ENCODE assay signal across 1 cellular context in the genomic region with DNA sequence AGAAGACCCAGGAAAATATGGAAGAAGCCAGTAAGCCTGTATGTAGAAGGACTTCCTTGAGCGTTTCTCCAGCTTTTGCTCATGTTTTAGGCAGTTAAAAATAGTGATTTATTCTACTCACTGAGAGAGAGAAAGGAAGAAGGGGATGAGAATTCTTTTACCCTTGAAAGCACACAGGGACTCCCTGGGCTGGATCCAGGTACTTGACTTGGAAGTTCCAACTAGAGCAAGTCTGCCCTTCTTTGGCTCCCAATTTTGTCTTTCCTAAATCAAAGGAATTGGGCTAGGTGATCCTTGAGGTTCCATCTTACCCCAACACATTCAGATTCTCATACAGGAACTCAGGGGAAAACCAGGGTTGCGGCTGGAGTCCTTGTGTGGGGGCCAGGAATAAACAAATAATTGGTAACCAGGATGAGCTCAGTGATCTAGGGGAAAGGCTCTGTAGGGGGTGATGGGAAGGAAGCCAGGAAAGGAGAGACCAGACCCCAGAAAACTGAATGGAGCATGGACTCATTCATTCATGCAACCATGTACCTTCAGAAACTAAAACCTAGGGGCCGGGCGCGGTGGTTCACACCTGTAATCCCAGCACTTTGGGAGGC.
TF ChIP-seq lines count a peak whose summit lies in the region.

No MANE protein-coding gene starts in this region.

TF ChIP-seq in IMR-90, 13 proteins besides CTCF, POLR2A, EP300 and RAD21:
- TF ChIP-seq, protein P1, sequence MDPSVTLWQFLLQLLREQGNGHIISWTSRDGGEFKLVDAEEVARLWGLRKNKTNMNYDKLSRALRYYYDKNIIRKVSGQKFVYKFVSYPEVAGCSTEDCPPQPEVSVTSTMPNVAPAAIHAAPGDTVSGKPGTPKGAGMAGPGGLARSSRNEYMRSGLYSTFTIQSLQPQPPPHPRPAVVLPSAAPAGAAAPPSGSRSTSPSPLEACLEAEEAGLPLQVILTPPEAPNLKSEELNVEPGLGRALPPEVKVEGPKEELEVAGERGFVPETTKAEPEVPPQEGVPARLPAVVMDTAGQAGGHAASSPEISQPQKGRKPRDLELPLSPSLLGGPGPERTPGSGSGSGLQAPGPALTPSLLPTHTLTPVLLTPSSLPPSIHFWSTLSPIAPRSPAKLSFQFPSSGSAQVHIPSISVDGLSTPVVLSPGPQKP (IDR thresholded peaks at IDR 0.05; ENCODE audit: borderline replicate concordance, low read depth, low read length), result no peak
- TF ChIP-seq MAFK (IDR thresholded peaks at IDR 0.05; ENCODE audit: low read depth, low read length), result no peak
- no peak for TF ChIP-seq CHD1 (IDR thresholded peaks at IDR 0.05; ENCODE audit: low read depth, low read length)
- no peak for TF ChIP-seq MXI1 (IDR thresholded peaks at IDR 0.05; ENCODE audit: borderline replicate concordance, low read depth, low read length)
- TF ChIP-seq CEBPB (IDR thresholded peaks at IDR 0.05; ENCODE audit: low read depth, low read length), result no peak
- TF ChIP-seq NFE2L2 (IDR thresholded peaks at IDR 0.05; ENCODE audit: low read depth, low read length), result no peak
- TF ChIP-seq SMC3 (IDR thresholded peaks at IDR 0.05; ENCODE audit: low read depth, low read length), result no peak
- no peak for TF ChIP-seq RFX5 (IDR thresholded peaks at IDR 0.05; ENCODE audit: low read depth, low read length)
- no peak for TF ChIP-seq FOS (IDR thresholded peaks at IDR 0.05; ENCODE audit: low read depth, low read length)
- TF ChIP-seq, protein P2, sequence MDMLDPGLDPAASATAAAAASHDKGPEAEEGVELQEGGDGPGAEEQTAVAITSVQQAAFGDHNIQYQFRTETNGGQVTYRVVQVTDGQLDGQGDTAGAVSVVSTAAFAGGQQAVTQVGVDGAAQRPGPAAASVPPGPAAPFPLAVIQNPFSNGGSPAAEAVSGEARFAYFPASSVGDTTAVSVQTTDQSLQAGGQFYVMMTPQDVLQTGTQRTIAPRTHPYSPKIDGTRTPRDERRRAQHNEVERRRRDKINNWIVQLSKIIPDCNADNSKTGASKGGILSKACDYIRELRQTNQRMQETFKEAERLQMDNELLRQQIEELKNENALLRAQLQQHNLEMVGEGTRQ (IDR thresholded peaks at IDR 0.05; ENCODE audit: low read depth, low read length), result no peak
- TF ChIP-seq BHLHE40 (IDR thresholded peaks at IDR 0.05; ENCODE audit: low read depth, low read length), result no peak
- TF ChIP-seq MAZ (IDR thresholded peaks at IDR 0.05; ENCODE audit: borderline replicate concordance, low read depth, low read length), result no peak
- no peak for TF ChIP-seq RCOR1 (IDR thresholded peaks at IDR 0.05; ENCODE audit: insufficient replicate concordance, low read length)
